In genomic region chr18:36035253-36035652, GRCh38 we compare ENCODE assay signal across 16 cellular contexts. TPM values are rescaled to one million over a fixed set of nuclear protein-coding genes. Genes with fewer than 3 reads are reported as not detected.
DNase-seq lines count a peak whose midpoint lies in the region; ATAC-seq, FAIRE-seq and TF ChIP-seq lines count a peak whose summit lies in the region.
"Had no signal": no experiment of that assay in that cellular context is flagged by ENCODE, and none has a peak within 500 bp of the region (broad histone marks: within the 10 kb centered on the region; RNA-seq: fewer than 3 reads in every experiment).

No MANE protein-coding gene starts in this region.

- TF ChIP-seq POLR2A in transverse colon (IDR thresholded peaks at IDR 0.05) (no peak), GM12891 (IDR thresholded peaks at IDR 0.05; ENCODE audit: low read depth, low read length) (no peak)

- no peak overlapping the region for H3K4me3 ChIP-seq in transverse colon
- H3K4me3 ChIP-seq: adrenal gland, Peyer's patch, smooth muscle cell, tibial artery had no signal

- H3K4me3 Mint-ChIP-seq in stimulated activated naive B cell treated with anti-CD40 and anti-IgM and Interleukin-4, amounts not matched to agents 10 μg/mL and 1 μg/mL and 100 μg/mL, for 72 hours: no peak overlapping the region
- no peak overlapping the region for H3K4me3 Mint-ChIP-seq in activated CD4-positive, alpha-beta T cell treated with anti-CD3 and anti-CD28 coated beads, Interleukin-2, amount 10 ng/mL, durations not matched to agents 24 days and 14 days

- peaks cover 5 to 7% of the 10 kb centered on the region in 2 donors for H3K9me3 Mint-ChIP-seq in stimulated activated naive B cell treated with anti-CD40 and anti-IgM and Interleukin-4, amounts not matched to agents 10 μg/mL and 1 μg/mL and 100 μg/mL, for 72 hours
- peaks cover 15% of the 10 kb centered on the region for H3K9me3 Mint-ChIP-seq in activated CD4-positive, alpha-beta T cell treated with anti-CD3 and anti-CD28 coated beads, Interleukin-2, amount 10 ng/mL, durations not matched to agents 24 days and 14 days

- H3K9me3 ChIP-seq in transverse colon: peaks cover 0 to 5% of the 10 kb centered on the region in 2 donors
- H3K9me3 ChIP-seq: adrenal gland had no signal

- ATAC-seq in stimulated activated naive B cell treated with anti-CD40 and anti-IgM and Interleukin-4, amounts not matched to agents 10 μg/mL and 1 μg/mL and 100 μg/mL, for 72 hours (replicated peaks): no peak
- ATAC-seq: left lobe of liver had no signal

- FAIRE-seq in GM12891 (lab: Jason Lieb, UNC): no peak

- no peak for TF ChIP-seq EP300 in transverse colon (IDR thresholded peaks at IDR 0.05; ENCODE audit: low read depth)

- TF ChIP-seq CTCF in VCaP (conservative IDR thresholded peaks at IDR 0.05): no peak
- no peak for TF ChIP-seq CTCF in transverse colon (IDR thresholded peaks at IDR 0.05)

- H3K4me1 ChIP-seq in transverse colon: peaks cover 0 to 4% (median 0%) of the 10 kb centered on the region in 4 donors
- H3K4me1 ChIP-seq: Peyer's patch had no signal

- in situ Hi-C loops in transverse colon (cut with MboI; ENCODE audit: low pct_ligation_motif_present in 1 of 4, low pct_unique_long_range_greater_than_20kb in 1 of 4, low sequenced_read_pairs in 3 of 4): no loop called here

- intact Hi-C loops in transverse colon (cut with DNase I; ENCODE audit: low total_unique reads): no loop called here
- intact Hi-C loops in activated CD4-positive, alpha-beta T cell treated with anti-CD3 and anti-CD28 coated beads, Interleukin-2, amount 10 ng/mL, durations not matched to agents 24 days and 14 days (cut with micrococcal nuclease): no loop called here

- peaks cover 31 to 47% of the 10 kb centered on the region in 2 donors for H3K36me3 Mint-ChIP-seq in stimulated activated naive B cell treated with anti-CD40 and anti-IgM and Interleukin-4, amounts not matched to agents 10 μg/mL and 1 μg/mL and 100 μg/mL, for 72 hours
- peaks cover 34% of the 10 kb centered on the region for H3K36me3 Mint-ChIP-seq in activated CD4-positive, alpha-beta T cell treated with anti-CD3 and anti-CD28 coated beads, Interleukin-2, amount 10 ng/mL, durations not matched to agents 24 days and 14 days (ENCODE audit: low read depth)

- H3K27me3 Mint-ChIP-seq in stimulated activated naive B cell treated with anti-CD40 and anti-IgM and Interleukin-4, amounts not matched to agents 10 μg/mL and 1 μg/mL and 100 μg/mL, for 72 hours: no peaks in the 10 kb centered on the region
- no peaks in the 10 kb centered on the region for H3K27me3 Mint-ChIP-seq in activated CD4-positive, alpha-beta T cell treated with anti-CD3 and anti-CD28 coated beads, Interleukin-2, amount 10 ng/mL, durations not matched to agents 24 days and 14 days

- no peaks in the 10 kb centered on the region for H3K27me3 ChIP-seq in transverse colon
- H3K27me3 ChIP-seq: adrenal gland, Peyer's patch, tibial artery had no signal

- DNase-seq in NCI-H2196 (lab: John Stamatoyannopoulos, UW; ENCODE audit: unreplicated experiment) (peak; percentile 0), NCI-H2196 treated with DMSO at 0.1 percent for 48 hours (lab: John Stamatoyannopoulos, UW; ENCODE audit: unreplicated experiment) (no peak), NCI-H2029 treated with DMSO at 0.1 percent for 48 hours (lab: John Stamatoyannopoulos, UW) (peak; percentile 26), transverse colon (no peak), GM12891 (ENCODE audit: insufficient read length, low spot score) (no peak)
- no peak for DNase-seq in stimulated activated naive B cell treated with anti-CD40 and anti-IgM and Interleukin-4, amounts not matched to agents 10 μg/mL and 1 μg/mL and 100 μg/mL, for 72 hours
- no peak for DNase-seq in activated CD4-positive, alpha-beta T cell treated with anti-CD3 and anti-CD28 coated beads, Interleukin-2, amount 10 ng/mL, durations not matched to agents 24 days and 14 days
- DNase-seq: 8988T; activated CD8-positive, alpha-beta memory T cell treated with anti-CD3 and anti-CD28 coated beads, Interleukin-2, amount 50 U/mL, for 48 hours; adrenal gland; glutamatergic neuron; Peyer's patch; tibial artery had no signal

- peaks cover 0 to 12% (median 0%) of the 10 kb centered on the region in 4 donors for H3K36me3 ChIP-seq in transverse colon

- peaks cover 24 to 39% of the 10 kb centered on the region in 2 donors for H3K4me1 Mint-ChIP-seq in stimulated activated naive B cell treated with anti-CD40 and anti-IgM and Interleukin-4, amounts not matched to agents 10 μg/mL and 1 μg/mL and 100 μg/mL, for 72 hours
- peaks cover 7% of the 10 kb centered on the region for H3K4me1 Mint-ChIP-seq in activated CD4-positive, alpha-beta T cell treated with anti-CD3 and anti-CD28 coated beads, Interleukin-2, amount 10 ng/mL, durations not matched to agents 24 days and 14 days

- H3K27ac ChIP-seq in VCaP: peak overlapping the region; percentile 20; the same call in 1 of the 2 replicates
- H3K27ac ChIP-seq in transverse colon: no peak overlapping the region
- H3K27ac ChIP-seq: adrenal gland, Peyer's patch, tibial artery had no signal

- peak overlapping the region; percentile 65 for H3K27ac Mint-ChIP-seq in stimulated activated naive B cell treated with anti-CD40 and anti-IgM and Interleukin-4, amounts not matched to agents 10 μg/mL and 1 μg/mL and 100 μg/mL, for 72 hours
- H3K27ac Mint-ChIP-seq in activated CD4-positive, alpha-beta T cell treated with anti-CD3 and anti-CD28 coated beads, Interleukin-2, amount 10 ng/mL, durations not matched to agents 24 days and 14 days: no peak overlapping the region

TF ChIP-seq in GM12891, 5 proteins besides CTCF, POLR2A, EP300 and RAD21:
- no peak for TF ChIP-seq TAF1 (IDR thresholded peaks at IDR 0.05; ENCODE audit: low read depth, low read length)
- no peak for TF ChIP-seq SPI1 (IDR thresholded peaks at IDR 0.05; ENCODE audit: low read depth, low read length)
- no peak for TF ChIP-seq POU2F2 (IDR thresholded peaks at IDR 0.05; ENCODE audit: low read depth, low read length)
- TF ChIP-seq PAX5 (IDR thresholded peaks at IDR 0.05; ENCODE audit: insufficient read depth, low read length, severe bottlenecking): no peak
- no peak for TF ChIP-seq POLR2AphosphoS5 (IDR thresholded peaks at IDR 0.05; ENCODE audit: low read depth, low read length)

RNA-seq across cellular contexts. Expression of gene RPRD1A, which starts 32.1 kb away (rescaled TPM):
- 10 to 100 TPM; 34.4 to 59.9 (median 44.3) TPM for total RNA-seq in transverse colon
- total RNA-seq in activated CD4-positive, alpha-beta T cell treated with anti-CD3 and anti-CD28 coated beads, Interleukin-2, amount 10 ng/mL, durations not matched to agents 24 days and 14 days: 24.6 and 27.4 TPM in 2 replicates
- 27.4 TPM for polyA plus RNA-seq in GM12891 (2012; ENCODE audit: low read depth, missing spikeins)

Comparison
In these comparisons a context has a peak if more than half of its experiments do, and no peak if none do; other contexts are left out.
1. DNase-seq: peak in NCI-H2196 (single experiment) and NCI-H2029 treated with DMSO at 0.1 percent for 48 hours (single experiment); none in NCI-H2196 treated with DMSO at 0.1 percent for 48 hours (single experiment), stimulated activated naive B cell treated with anti-CD40 and anti-IgM and Interleukin-4, amounts not matched to agents 10 μg/mL and 1 μg/mL and 100 μg/mL, for 72 hours (single experiment), transverse colon (single experiment), activated CD4-positive, alpha-beta T cell treated with anti-CD3 and anti-CD28 coated beads, Interleukin-2, amount 10 ng/mL, durations not matched to agents 24 days and 14 days (single experiment) and GM12891 (single experiment).